In genomic region chr5:14471557-14471956, GRCh38 we compare ENCODE assay signal across 25 cellular contexts.
DNase-seq lines count a peak whose midpoint lies in the region; ATAC-seq, FAIRE-seq and TF ChIP-seq lines count a peak whose summit lies in the region.
"Had no signal": no experiment of that assay in that cellular context is flagged by ENCODE, and none has a peak within 500 bp of the region (broad histone marks: within the 10 kb centered on the region; RNA-seq: fewer than 3 reads in every experiment).

No MANE protein-coding gene starts in this region.

- H3K27me3 ChIP-seq in prostate gland (replicated peaks; ENCODE audit: insufficient read depth) (no peaks in the 10 kb centered on the region), small intestine (ENCODE audit: control insufficient read depth in 2 of 2, insufficient read depth in 2 of 2, low read length in 2 of 2) (no peaks in the 10 kb centered on the region)
- H3K27me3 ChIP-seq: BLaER1 treated with 17β-estradiol and CSF1 and Interleukin-3, amounts not matched to agents 10 nM and 100 nM had no signal

- ATAC-seq in naive thymus-derived CD8-positive, alpha-beta T cell = no peak
- ATAC-seq: GM23338, Panc1 had no signal

- FAIRE-seq in small intestine (lab: Jason Lieb, UNC) = no peak
- FAIRE-seq: A204.1, GM12891 had no signal

- TF ChIP-seq CTCF in AG09309 (IDR thresholded peaks at IDR 0.05; ENCODE audit: control insufficient read depth, insufficient read depth, low read depth, low read length, missing control alignments) = no peak
- no peak for TF ChIP-seq CTCF in HFFc6 (IDR thresholded peaks at IDR 0.05)
- no peak for TF ChIP-seq CTCF in brain (conservative IDR thresholded peaks at IDR 0.05)
- TF ChIP-seq CTCF in fibroblast of villous mesenchyme (IDR thresholded peaks at IDR 0.05; ENCODE audit: insufficient read depth, low read depth, low read length) = no peak
- TF ChIP-seq CTCF in GM13976 (IDR thresholded peaks at IDR 0.05; ENCODE audit: borderline replicate concordance, control extremely low read depth, extremely low read depth, insufficient read depth, missing control alignments) = no peak
- no peak for TF ChIP-seq CTCF in prostate gland (IDR thresholded peaks at IDR 0.05)

- in situ Hi-C loops in GM13976 (cut with MboI; ENCODE audit: low sequenced_read_pairs, unreplicated experiment) = no loop called here

- intact Hi-C loops in prostate gland (cut with DNase I) = no loop called here

- no peaks in the 10 kb centered on the region for H3K9me3 Mint-ChIP-seq in HFFc6
- no peaks in the 10 kb centered on the region for H3K9me3 Mint-ChIP-seq in brain
- H3K9me3 Mint-ChIP-seq in naive thymus-derived CD8-positive, alpha-beta T cell = no peaks in the 10 kb centered on the region
- H3K9me3 Mint-ChIP-seq: CD4-positive, alpha-beta memory T cell; GM23338; IgD-negative memory B cell had no signal

- H3K36me3 ChIP-seq in prostate gland (no peaks in the 10 kb centered on the region), small intestine (ENCODE audit: control insufficient read depth in 2 of 2, insufficient read depth in 2 of 2, low read length in 2 of 2) (peaks cover 0 to 5% of the 10 kb centered on the region in 2 donors)

- H3K4me1 Mint-ChIP-seq in HFFc6 (ENCODE audit: low read depth) = peaks cover 76% of the 10 kb centered on the region
- H3K4me1 Mint-ChIP-seq in brain = peaks cover 37% of the 10 kb centered on the region
- H3K4me1 Mint-ChIP-seq in naive thymus-derived CD8-positive, alpha-beta T cell = peaks cover 0 to 2% (median 0%) of the 10 kb centered on the region in 4 donors
- H3K4me1 Mint-ChIP-seq: CD4-positive, alpha-beta memory T cell; GM23338 had no signal

- no peak for TF ChIP-seq POLR2A in prostate gland (IDR thresholded peaks at IDR 0.05)

- H3K27ac Mint-ChIP-seq in HFFc6 (peak overlapping the region; percentile 64), brain (peak overlapping the region in 3 of 5 experiments; percentile 45 to 84 (median 72))
- H3K27ac Mint-ChIP-seq in naive thymus-derived CD8-positive, alpha-beta T cell = no peak overlapping the region
- H3K27ac Mint-ChIP-seq: GM23338 had no signal

- DNase-seq in AG09309 (ENCODE audit: low read depth) (peak; percentile 62), HFFc6 (no peak), fibroblast of villous mesenchyme (ENCODE audit: low read depth) (peak; percentile 47), GM13976 (ENCODE audit: low spot score) (no peak), prostate gland (ENCODE audit: low spot score) (no peak), small intestine (no peak)
- DNase-seq in naive thymus-derived CD8-positive, alpha-beta T cell = no peak
- DNase-seq: CD4-positive, alpha-beta memory T cell; DND-41; NCI-H1105; NCI-H1694; NCI-H2081; NCI-H2171; NCI-H345; NCI-H524; NCI-H774; NK-92 treated with Interleukin-12 subunit alpha and Interleukin-12 subunit beta, amount 100 ng/mL, for 24 hours had no signal

- WGBS in prostate gland = 88% methylated on average over 5 of the region's 5 CpGs
- 87 to 95% (median 94%) methylated on average over 5 of the region's 5 CpGs for whole genome bisulfite sequencing in small intestine, 3 donors

- H3K27ac ChIP-seq in prostate gland (no peak overlapping the region), small intestine (ENCODE audit: low read depth in 1 of 2, low read length in 1 of 2) (no peak overlapping the region)
- H3K27ac ChIP-seq: BLaER1 treated with 17β-estradiol and CSF1 and Interleukin-3, amounts not matched to agents 10 nM and 100 nM had no signal

- peaks cover 19% of the 10 kb centered on the region for H3K27me3 Mint-ChIP-seq in HFFc6 (ENCODE audit: insufficient read depth)
- no peaks in the 10 kb centered on the region for H3K27me3 Mint-ChIP-seq in brain
- no peaks in the 10 kb centered on the region for H3K27me3 Mint-ChIP-seq in naive thymus-derived CD8-positive, alpha-beta T cell
- H3K27me3 Mint-ChIP-seq: IgD-negative memory B cell had no signal

- H3K36me3 Mint-ChIP-seq in HFFc6 (ENCODE audit: low read depth) (peaks cover 63% of the 10 kb centered on the region), brain (peaks cover 58% of the 10 kb centered on the region)
- H3K36me3 Mint-ChIP-seq in naive thymus-derived CD8-positive, alpha-beta T cell = no peaks in the 10 kb centered on the region
- H3K36me3 Mint-ChIP-seq: CD4-positive, alpha-beta memory T cell; IgD-negative memory B cell had no signal

- H3K9me3 ChIP-seq in prostate gland (no peaks in the 10 kb centered on the region), small intestine (ENCODE audit: control insufficient read depth, low read depth) (no peaks in the 10 kb centered on the region)
- H3K9me3 ChIP-seq: BLaER1 treated with 17β-estradiol and CSF1 and Interleukin-3, amounts not matched to agents 10 nM and 100 nM; HAP-1 had no signal

- H3K4me3 ChIP-seq in AG09309 (ENCODE audit: control insufficient read depth, low read depth, low read length) (no peak overlapping the region), fibroblast of villous mesenchyme (ENCODE audit: low read depth, low read length) (no peak overlapping the region), prostate gland (no peak overlapping the region), small intestine (ENCODE audit: low read depth in 1 of 2, low read length in 2 of 2) (no peak overlapping the region)
- H3K4me3 ChIP-seq: BLaER1 treated with 17β-estradiol and CSF1 and Interleukin-3, amounts not matched to agents 10 nM and 100 nM; GM23338; HAP-1 had no signal

- POLR2A ChIA-PET in naive thymus-derived CD8-positive, alpha-beta T cell (lab: Charles Lee) = no interaction called here

- H3K4me3 Mint-ChIP-seq in HFFc6 (no peak overlapping the region; the same call in 1 of the 2 replicates), brain (no peak overlapping the region)
- no peak overlapping the region for H3K4me3 Mint-ChIP-seq in naive thymus-derived CD8-positive, alpha-beta T cell
- H3K4me3 Mint-ChIP-seq: CD4-positive, alpha-beta memory T cell; GM23338; IgD-negative memory B cell had no signal

- H3K4me1 ChIP-seq in prostate gland (replicated peaks) = no peaks in the 10 kb centered on the region
- no peaks in the 10 kb centered on the region for H3K4me1 ChIP-seq in small intestine (ENCODE audit: control insufficient read depth in 2 of 2, insufficient read depth in 1 of 2, low read depth in 1 of 2, low read length in 1 of 2)

Comparison
In these comparisons a context has a peak if more than half of its experiments do, and no peak if none do; other contexts are left out.
1. DNase-seq: peak in AG09309 (single experiment) and fibroblast of villous mesenchyme (single experiment); none in HFFc6 (single experiment), GM13976 (single experiment), naive thymus-derived CD8-positive, alpha-beta T cell (0 of 10), prostate gland (single experiment) and small intestine (single experiment).
2. H3K27ac Mint-ChIP-seq: peak in HFFc6 (single experiment) and brain (3 of 5); none in naive thymus-derived CD8-positive, alpha-beta T cell (0 of 10).